In the genomic region with DNA sequence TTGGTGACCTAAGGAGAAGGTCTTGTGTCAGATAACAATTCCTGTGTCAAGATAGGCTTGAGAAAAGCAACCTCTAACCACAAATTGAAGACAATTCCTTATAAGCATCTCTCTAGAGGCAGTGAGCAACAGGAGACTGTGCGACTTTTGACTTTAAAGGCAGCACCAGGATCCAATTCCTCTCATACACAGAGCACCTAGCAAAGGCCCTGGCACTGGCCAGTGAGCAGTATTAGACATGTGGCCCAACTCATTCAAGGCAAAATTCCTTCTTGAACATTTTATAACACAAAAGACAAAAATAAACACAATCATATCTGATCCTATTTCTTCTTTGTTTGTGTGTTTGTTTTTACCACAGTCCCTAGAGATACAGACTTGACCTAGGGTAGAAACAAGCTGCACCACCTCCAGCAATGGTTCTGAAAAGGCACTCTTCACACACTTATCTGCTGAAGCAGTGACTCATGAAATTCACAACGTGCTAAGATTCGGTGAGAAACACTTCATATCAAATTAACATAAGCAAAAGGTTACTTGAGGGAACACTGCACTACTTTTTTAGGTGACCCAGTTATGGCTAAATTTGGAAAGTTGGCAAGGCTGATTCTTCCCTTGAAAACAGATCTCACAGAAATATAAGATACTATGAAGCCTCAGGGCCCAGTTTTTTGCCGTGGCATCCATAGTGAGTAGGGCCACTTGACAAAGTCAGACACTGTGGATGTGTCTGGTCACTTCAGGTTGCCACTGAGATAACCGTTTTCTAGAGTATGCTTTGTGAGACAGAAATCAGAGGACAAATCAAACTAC, we compare ENCODE assay signal across 16 cellular contexts.
A peak's percentile ranks its signal among the peaks of the same experiment; 100 is the strongest.
DNase-seq lines count a peak whose midpoint lies in the region; ATAC-seq and TF ChIP-seq lines count a peak whose summit lies in the region.
"Had no signal": no experiment of that assay in that cellular context is flagged by ENCODE, and none has a peak within 500 bp of the region (broad histone marks: within the 10 kb centered on the region; RNA-seq: fewer than 3 reads in every experiment).

No MANE protein-coding gene starts in this region.

- no peak for TF ChIP-seq CTCF in progenitor cell of endocrine pancreas (IDR thresholded peaks at IDR 0.05; ENCODE audit: unreplicated experiment)
- TF ChIP-seq CTCF in GM10266 (IDR thresholded peaks at IDR 0.05; ENCODE audit: control insufficient read depth, insufficient read depth, low read depth, missing control alignments), result no peak

- H3K4me3 Mint-ChIP-seq in progenitor cell of endocrine pancreas (ENCODE audit: low read depth), result no peak overlapping the region
- H3K4me3 Mint-ChIP-seq: CD4-positive, CD25-positive, alpha-beta regulatory T cell; HFFc6 had no signal

- no peaks in the 10 kb centered on the region for H3K9me3 Mint-ChIP-seq in progenitor cell of endocrine pancreas (ENCODE audit: low read depth)

- in situ Hi-C loops in G401 (cut with HindIII; ENCODE audit: low sequenced_read_pairs), result no loop called here

- DNase-seq in G401 (ENCODE audit: low spot score) (peak; percentile 72), NCI-H774 (lab: John Stamatoyannopoulos, UW) (peak; percentile 60), left ventricle myocardium superior (no peak), progenitor cell of endocrine pancreas (ENCODE audit: low spot score, unreplicated experiment) (no peak), GM10266 (ENCODE audit: extremely low spot score) (no peak), NCI-H2081 treated with DMSO at 0.1 percent for 48 hours (lab: John Stamatoyannopoulos, UW) (no peak)
- no peak for DNase-seq in activated effector memory CD4-positive, alpha-beta T cell treated with anti-CD3 and anti-CD28 coated beads, Interleukin-2, amount 50 U/mL, for 16 hours
- DNase-seq: AML-193; CD4-positive, CD25-positive, alpha-beta regulatory T cell; HFFc6; KG1; NCI-H1048; NCI-H1694; NCI-H2171 treated with DMSO at 0.1 percent for 48 hours; NCI-H524 had no signal

- intact Hi-C loops in left ventricle myocardium superior (cut with micrococcal nuclease), result no loop called here

- H3K27ac Mint-ChIP-seq in progenitor cell of endocrine pancreas, result peak overlapping the region; percentile 60
- H3K27ac Mint-ChIP-seq: HFFc6 had no signal

- H3K36me3 Mint-ChIP-seq in progenitor cell of endocrine pancreas (ENCODE audit: insufficient read depth), result no peaks in the 10 kb centered on the region
- H3K36me3 Mint-ChIP-seq: CD4-positive, CD25-positive, alpha-beta regulatory T cell had no signal

- ATAC-seq in left ventricle myocardium superior (peak; percentile 74), HG02678 (IDR thresholded peaks at IDR 0.05; ENCODE audit: unreplicated experiment) (no peak)

- peaks cover 10% of the 10 kb centered on the region for H3K4me1 Mint-ChIP-seq in progenitor cell of endocrine pancreas (ENCODE audit: low read depth)
- H3K4me1 Mint-ChIP-seq: CD4-positive, CD25-positive, alpha-beta regulatory T cell had no signal

- no peaks in the 10 kb centered on the region for H3K27me3 Mint-ChIP-seq in progenitor cell of endocrine pancreas
- H3K27me3 Mint-ChIP-seq: CD4-positive, CD25-positive, alpha-beta regulatory T cell had no signal

Comparison
In these comparisons a context has a peak if more than half of its experiments do, and no peak if none do; other contexts are left out.
1. DNase-seq: peak in G401 (single experiment) and NCI-H774 (single experiment); none in left ventricle myocardium superior (single experiment), progenitor cell of endocrine pancreas (single experiment), GM10266 (single experiment), activated effector memory CD4-positive, alpha-beta T cell treated with anti-CD3 and anti-CD28 coated beads, Interleukin-2, amount 50 U/mL, for 16 hours (single experiment) and NCI-H2081 treated with DMSO at 0.1 percent for 48 hours (single experiment).